ENCODE assay signal across 1 cellular context in the genomic region with DNA sequence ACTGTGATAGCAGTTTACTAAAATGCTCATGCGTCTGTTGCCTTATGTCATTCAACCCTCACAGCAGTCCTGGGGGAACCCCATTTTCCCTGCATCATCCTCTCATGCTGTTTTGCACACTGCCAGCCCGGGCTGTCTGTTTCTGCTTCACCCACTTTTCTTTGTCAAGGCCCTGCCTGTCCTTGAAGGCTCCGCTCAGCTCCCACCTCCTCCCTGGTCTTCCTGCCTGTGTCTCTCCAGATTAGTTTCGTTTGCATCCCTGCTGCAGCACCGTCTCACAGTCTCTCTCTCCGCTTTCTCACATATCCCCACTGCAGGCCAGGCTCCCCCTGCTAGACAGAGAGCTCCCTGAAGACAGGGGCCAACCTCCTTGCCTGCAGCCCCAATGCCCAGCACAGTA.
TF ChIP-seq lines count a peak whose summit lies in the region.

No MANE protein-coding gene starts in this region.

TF ChIP-seq in WTC11, 78 proteins besides CTCF, POLR2A, EP300 and RAD21 (continued from another document):
- TF ChIP-seq, protein P1, sequence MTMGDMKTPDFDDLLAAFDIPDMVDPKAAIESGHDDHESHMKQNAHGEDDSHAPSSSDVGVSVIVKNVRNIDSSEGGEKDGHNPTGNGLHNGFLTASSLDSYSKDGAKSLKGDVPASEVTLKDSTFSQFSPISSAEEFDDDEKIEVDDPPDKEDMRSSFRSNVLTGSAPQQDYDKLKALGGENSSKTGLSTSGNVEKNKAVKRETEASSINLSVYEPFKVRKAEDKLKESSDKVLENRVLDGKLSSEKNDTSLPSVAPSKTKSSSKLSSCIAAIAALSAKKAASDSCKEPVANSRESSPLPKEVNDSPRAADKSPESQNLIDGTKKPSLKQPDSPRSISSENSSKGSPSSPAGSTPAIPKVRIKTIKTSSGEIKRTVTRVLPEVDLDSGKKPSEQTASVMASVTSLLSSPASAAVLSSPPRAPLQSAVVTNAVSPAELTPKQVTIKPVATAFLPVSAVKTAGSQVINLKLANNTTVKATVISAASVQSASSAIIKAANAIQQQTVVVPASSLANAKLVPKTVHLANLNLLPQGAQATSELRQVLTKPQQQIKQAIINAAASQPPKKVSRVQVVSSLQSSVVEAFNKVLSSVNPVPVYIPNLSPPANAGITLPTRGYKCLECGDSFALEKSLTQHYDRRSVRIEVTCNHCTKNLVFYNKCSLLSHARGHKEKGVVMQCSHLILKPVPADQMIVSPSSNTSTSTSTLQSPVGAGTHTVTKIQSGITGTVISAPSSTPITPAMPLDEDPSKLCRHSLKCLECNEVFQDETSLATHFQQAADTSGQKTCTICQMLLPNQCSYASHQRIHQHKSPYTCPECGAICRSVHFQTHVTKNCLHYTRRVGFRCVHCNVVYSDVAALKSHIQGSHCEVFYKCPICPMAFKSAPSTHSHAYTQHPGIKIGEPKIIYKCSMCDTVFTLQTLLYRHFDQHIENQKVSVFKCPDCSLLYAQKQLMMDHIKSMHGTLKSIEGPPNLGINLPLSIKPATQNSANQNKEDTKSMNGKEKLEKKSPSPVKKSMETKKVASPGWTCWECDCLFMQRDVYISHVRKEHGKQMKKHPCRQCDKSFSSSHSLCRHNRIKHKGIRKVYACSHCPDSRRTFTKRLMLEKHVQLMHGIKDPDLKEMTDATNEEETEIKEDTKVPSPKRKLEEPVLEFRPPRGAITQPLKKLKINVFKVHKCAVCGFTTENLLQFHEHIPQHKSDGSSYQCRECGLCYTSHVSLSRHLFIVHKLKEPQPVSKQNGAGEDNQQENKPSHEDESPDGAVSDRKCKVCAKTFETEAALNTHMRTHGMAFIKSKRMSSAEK (CRISPR knock-in tag; IDR thresholded peaks at IDR 0.05; ENCODE audit: borderline replicate concordance): no peak
- TF ChIP-seq, protein P2, sequence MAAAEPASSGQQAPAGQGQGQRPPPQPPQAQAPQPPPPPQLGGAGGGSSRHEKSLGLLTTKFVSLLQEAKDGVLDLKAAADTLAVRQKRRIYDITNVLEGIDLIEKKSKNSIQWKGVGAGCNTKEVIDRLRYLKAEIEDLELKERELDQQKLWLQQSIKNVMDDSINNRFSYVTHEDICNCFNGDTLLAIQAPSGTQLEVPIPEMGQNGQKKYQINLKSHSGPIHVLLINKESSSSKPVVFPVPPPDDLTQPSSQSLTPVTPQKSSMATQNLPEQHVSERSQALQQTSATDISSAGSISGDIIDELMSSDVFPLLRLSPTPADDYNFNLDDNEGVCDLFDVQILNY (CRISPR knock-in tag; IDR thresholded peaks at IDR 0.05): no peak
- TF ChIP-seq MYBL2 (CRISPR knock-in tag; IDR thresholded peaks at IDR 0.05): no peak
- TF ChIP-seq, protein P3, sequence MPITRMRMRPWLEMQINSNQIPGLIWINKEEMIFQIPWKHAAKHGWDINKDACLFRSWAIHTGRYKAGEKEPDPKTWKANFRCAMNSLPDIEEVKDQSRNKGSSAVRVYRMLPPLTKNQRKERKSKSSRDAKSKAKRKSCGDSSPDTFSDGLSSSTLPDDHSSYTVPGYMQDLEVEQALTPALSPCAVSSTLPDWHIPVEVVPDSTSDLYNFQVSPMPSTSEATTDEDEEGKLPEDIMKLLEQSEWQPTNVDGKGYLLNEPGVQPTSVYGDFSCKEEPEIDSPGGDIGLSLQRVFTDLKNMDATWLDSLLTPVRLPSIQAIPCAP (CRISPR knock-in tag; IDR thresholded peaks at IDR 0.05): no peak
- TF ChIP-seq, protein P4, sequence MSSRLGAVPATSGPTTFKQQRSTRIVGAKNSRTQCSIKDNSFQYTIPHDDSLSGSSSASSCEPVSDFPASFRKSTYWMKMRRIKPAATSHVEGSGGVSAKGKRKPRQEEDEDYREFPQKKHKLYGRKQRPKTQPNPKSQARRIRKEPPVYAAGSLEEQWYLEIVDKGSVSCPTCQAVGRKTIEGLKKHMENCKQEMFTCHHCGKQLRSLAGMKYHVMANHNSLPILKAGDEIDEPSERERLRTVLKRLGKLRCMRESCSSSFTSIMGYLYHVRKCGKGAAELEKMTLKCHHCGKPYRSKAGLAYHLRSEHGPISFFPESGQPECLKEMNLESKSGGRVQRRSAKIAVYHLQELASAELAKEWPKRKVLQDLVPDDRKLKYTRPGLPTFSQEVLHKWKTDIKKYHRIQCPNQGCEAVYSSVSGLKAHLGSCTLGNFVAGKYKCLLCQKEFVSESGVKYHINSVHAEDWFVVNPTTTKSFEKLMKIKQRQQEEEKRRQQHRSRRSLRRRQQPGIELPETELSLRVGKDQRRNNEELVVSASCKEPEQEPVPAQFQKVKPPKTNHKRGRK (CRISPR knock-in tag; IDR thresholded peaks at IDR 0.05; ENCODE audit: borderline replicate concordance): no peak
- TF ChIP-seq, protein P5, sequence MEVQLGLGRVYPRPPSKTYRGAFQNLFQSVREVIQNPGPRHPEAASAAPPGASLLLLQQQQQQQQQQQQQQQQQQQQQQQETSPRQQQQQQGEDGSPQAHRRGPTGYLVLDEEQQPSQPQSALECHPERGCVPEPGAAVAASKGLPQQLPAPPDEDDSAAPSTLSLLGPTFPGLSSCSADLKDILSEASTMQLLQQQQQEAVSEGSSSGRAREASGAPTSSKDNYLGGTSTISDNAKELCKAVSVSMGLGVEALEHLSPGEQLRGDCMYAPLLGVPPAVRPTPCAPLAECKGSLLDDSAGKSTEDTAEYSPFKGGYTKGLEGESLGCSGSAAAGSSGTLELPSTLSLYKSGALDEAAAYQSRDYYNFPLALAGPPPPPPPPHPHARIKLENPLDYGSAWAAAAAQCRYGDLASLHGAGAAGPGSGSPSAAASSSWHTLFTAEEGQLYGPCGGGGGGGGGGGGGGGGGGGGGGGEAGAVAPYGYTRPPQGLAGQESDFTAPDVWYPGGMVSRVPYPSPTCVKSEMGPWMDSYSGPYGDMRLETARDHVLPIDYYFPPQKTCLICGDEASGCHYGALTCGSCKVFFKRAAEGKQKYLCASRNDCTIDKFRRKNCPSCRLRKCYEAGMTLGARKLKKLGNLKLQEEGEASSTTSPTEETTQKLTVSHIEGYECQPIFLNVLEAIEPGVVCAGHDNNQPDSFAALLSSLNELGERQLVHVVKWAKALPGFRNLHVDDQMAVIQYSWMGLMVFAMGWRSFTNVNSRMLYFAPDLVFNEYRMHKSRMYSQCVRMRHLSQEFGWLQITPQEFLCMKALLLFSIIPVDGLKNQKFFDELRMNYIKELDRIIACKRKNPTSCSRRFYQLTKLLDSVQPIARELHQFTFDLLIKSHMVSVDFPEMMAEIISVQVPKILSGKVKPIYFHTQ (CRISPR knock-in tag; IDR thresholded peaks at IDR 0.05): no peak
- TF ChIP-seq CREM (CRISPR knock-in tag; IDR thresholded peaks at IDR 0.05): no peak
- TF ChIP-seq GRHL2 (CRISPR knock-in tag; IDR thresholded peaks at IDR 0.05; ENCODE audit: insufficient replicate concordance, severe bottlenecking): no peak
- TF ChIP-seq TEAD4 (CRISPR knock-in tag; IDR thresholded peaks at IDR 0.05): no peak
